ENCODE assay signal across 8 cellular contexts in the genomic region with DNA sequence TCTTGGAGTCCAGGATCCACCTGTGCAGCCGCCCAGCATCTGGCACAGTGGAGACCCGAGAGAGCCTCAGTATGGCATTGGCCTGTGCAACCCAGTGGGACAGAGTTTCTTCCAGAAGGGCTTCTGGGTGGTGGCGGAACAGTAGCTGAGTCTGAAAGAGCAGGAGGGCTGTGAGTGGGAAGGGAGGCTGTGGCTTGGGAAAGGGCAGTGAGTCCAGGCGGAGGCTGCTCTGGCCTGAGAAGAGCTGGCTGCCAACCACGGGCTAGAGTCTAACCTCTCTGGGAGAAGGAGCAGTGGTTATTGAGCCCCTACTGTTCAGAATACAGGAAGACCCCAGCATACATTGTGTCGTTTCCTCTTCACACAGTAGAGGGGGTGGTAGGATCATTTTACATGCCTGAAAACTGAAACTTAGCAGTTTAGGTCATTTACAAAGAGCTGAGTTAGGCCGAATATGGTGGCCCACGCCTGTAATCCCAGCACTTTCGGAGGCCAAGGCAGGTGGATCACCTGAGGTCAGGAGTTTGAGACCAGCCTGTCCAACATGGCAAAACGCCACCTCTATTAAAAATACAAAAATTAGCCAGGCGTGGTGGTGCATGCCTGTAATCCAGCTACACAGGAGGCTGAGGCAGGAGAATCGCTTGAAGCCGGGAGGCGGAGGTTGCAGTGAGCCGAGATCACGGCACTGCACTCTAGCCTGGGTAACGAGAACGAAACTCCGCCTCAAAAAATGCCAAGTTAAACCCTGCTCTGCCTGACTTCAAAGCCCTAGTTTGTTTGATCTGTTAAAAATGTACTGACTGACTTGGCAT. TPM values are rescaled to one million over a fixed set of nuclear protein-coding genes. Genes with fewer than 3 reads are reported as not detected.
A peak's percentile ranks its signal among the peaks of the same experiment; 100 is the strongest.
DNase-seq lines count a peak whose midpoint lies in the region; ATAC-seq and TF ChIP-seq lines count a peak whose summit lies in the region.

No MANE protein-coding gene starts in this region.

- peak overlapping the region in 2 of 3 donors; percentile 40 to 45 for H3K9ac ChIP-seq in skeletal muscle tissue (ENCODE audit: low read depth in 1 of 3, low read length in 3 of 3)

- TF ChIP-seq CTCF in AG10803 (conservative IDR thresholded peaks at IDR 0.05; ENCODE audit: low read length) (peak; percentile 56), left ventricle myocardium inferior (IDR thresholded peaks at IDR 0.05; ENCODE audit: borderline replicate concordance) (peak; percentile 55)

- no peaks in the 10 kb centered on the region for H3K27me3 ChIP-seq in left ventricle myocardium inferior (ENCODE audit: low read depth)
- H3K27me3 ChIP-seq in skeletal muscle tissue (ENCODE audit: control insufficient read depth in 3 of 3, insufficient read depth in 3 of 3, low read length in 3 of 3) = no peaks in the 10 kb centered on the region

- H3K4me1 ChIP-seq in left ventricle myocardium inferior (peaks cover 68% of the 10 kb centered on the region), skeletal muscle tissue (ENCODE audit: control insufficient read depth in 3 of 3, insufficient read depth in 3 of 3, low read length in 3 of 3) (peaks cover 17 to 52% (median 18%) of the 10 kb centered on the region in 3 donors)

- intact Hi-C loops in left ventricle myocardium inferior (cut with micrococcal nuclease) (no loop called here), posterior cingulate gyrus (cut with DNase I) (loop anchor here (1.0 to 10.0 kb wide), 4 partner anchors 40 to 208 kb away; partner anchors contain the start of gene DET1)

- H3K27me3 Mint-ChIP-seq in activated naive CD4-positive, alpha-beta T cell treated with anti-CD3 and anti-CD28 coated beads, Interleukin-2, amount 10 ng/mL, durations not matched to agents 7 days and 5 days = peaks cover 4% of the 10 kb centered on the region

- DNase-seq in AG10803 (ENCODE audit: low read depth) = peak; percentile 38
- DNase-seq in HuH-7 (ENCODE audit: low spot score) = peak; percentile 70
- peak; percentile 68 for DNase-seq in activated naive CD4-positive, alpha-beta T cell treated with anti-CD3 and anti-CD28 coated beads, Interleukin-2, amount 10 ng/mL, durations not matched to agents 7 days and 5 days
- DNase-seq in left ventricle myocardium inferior = no peak
- DNase-seq in posterior cingulate gyrus = no peak

- peak overlapping the region; percentile 91 for H3K4me3 Mint-ChIP-seq in activated naive CD4-positive, alpha-beta T cell treated with anti-CD3 and anti-CD28 coated beads, Interleukin-2, amount 10 ng/mL, durations not matched to agents 7 days and 5 days

- peak; percentile 30 for ATAC-seq in GM19035 (IDR thresholded peaks at IDR 0.05; ENCODE audit: unreplicated experiment)
- no peak for ATAC-seq in GM18858 (IDR thresholded peaks at IDR 0.05; ENCODE audit: unreplicated experiment)

- CTCF ChIA-PET in activated naive CD4-positive, alpha-beta T cell treated with anti-CD3 and anti-CD28 coated beads, Interleukin-2, amount 10 ng/mL, durations not matched to agents 7 days and 5 days (lab: Charles Lee) = interaction anchor here (0.6 to 2.9 kb wide), 22 partner anchors 11 to 428 kb away, joined by 3 to 39 read pairs (median 6); partner anchors contain the start of gene HAPLN3

- H3K4me3 ChIP-seq in AG10803 (ENCODE audit: low read length) (peak overlapping the region; percentile 78), left ventricle myocardium inferior (peak overlapping the region; percentile 18), skeletal muscle tissue (ENCODE audit: low read length in 3 of 3) (no peak overlapping the region)

- H3K4me1 Mint-ChIP-seq in activated naive CD4-positive, alpha-beta T cell treated with anti-CD3 and anti-CD28 coated beads, Interleukin-2, amount 10 ng/mL, durations not matched to agents 7 days and 5 days = peaks cover 82% of the 10 kb centered on the region

- H3K36me3 Mint-ChIP-seq in activated naive CD4-positive, alpha-beta T cell treated with anti-CD3 and anti-CD28 coated beads, Interleukin-2, amount 10 ng/mL, durations not matched to agents 7 days and 5 days = peaks cover 48% of the 10 kb centered on the region

- H3K27ac ChIP-seq in left ventricle myocardium inferior (replicated peaks) (peak overlapping the region; percentile 39), skeletal muscle tissue (ENCODE audit: low read depth, low read length) (no peak overlapping the region)

- H3K36me3 ChIP-seq in left ventricle myocardium inferior = peaks cover 31% of the 10 kb centered on the region
- peaks cover 12 to 31% (median 13%) of the 10 kb centered on the region in 3 donors for H3K36me3 ChIP-seq in skeletal muscle tissue (ENCODE audit: control insufficient read depth in 3 of 3, insufficient read depth in 3 of 3, low read length in 3 of 3)

- H3K27ac Mint-ChIP-seq in activated naive CD4-positive, alpha-beta T cell treated with anti-CD3 and anti-CD28 coated beads, Interleukin-2, amount 10 ng/mL, durations not matched to agents 7 days and 5 days = peak overlapping the region; percentile 95

- H3K9me3 Mint-ChIP-seq in activated naive CD4-positive, alpha-beta T cell treated with anti-CD3 and anti-CD28 coated beads, Interleukin-2, amount 10 ng/mL, durations not matched to agents 7 days and 5 days = no peaks in the 10 kb centered on the region

- H3K9me3 ChIP-seq in left ventricle myocardium inferior (replicated peaks) (no peaks in the 10 kb centered on the region), skeletal muscle tissue (ENCODE audit: control insufficient read depth in 3 of 3, low read length in 3 of 3) (no peaks in the 10 kb centered on the region)

RNA-seq across cellular contexts. Expression of gene AEN, which starts 3.2 kb away (rescaled TPM):
- total RNA-seq in left ventricle myocardium inferior (10.3 TPM), skeletal muscle tissue (5.2 TPM)

RNA-seq across cellular contexts. Expression of gene ISG20, which starts 14.5 kb away (rescaled TPM):
- 3.1 TPM for total RNA-seq in left ventricle myocardium inferior
- total RNA-seq in skeletal muscle tissue = 0.52 TPM

Comparison
In these comparisons a context has a peak if more than half of its experiments do, and no peak if none do; other contexts are left out.
1. DNase-seq: peak in AG10803 (single experiment), HuH-7 (single experiment) and activated naive CD4-positive, alpha-beta T cell treated with anti-CD3 and anti-CD28 coated beads, Interleukin-2, amount 10 ng/mL, durations not matched to agents 7 days and 5 days (single experiment); none in left ventricle myocardium inferior (single experiment) and posterior cingulate gyrus (0 of 10).
2. H3K4me3 ChIP-seq: peak in AG10803 (single experiment) and left ventricle myocardium inferior (single experiment); none in skeletal muscle tissue (0 of 3).